ENCODE assay signal across 11 cellular contexts in genomic region chr16:84606081-84606875, GRCh38. TPM values are rescaled to one million over a fixed set of nuclear protein-coding genes. Genes with fewer than 3 reads are reported as not detected.
DNase-seq lines count a peak whose midpoint lies in the region; ATAC-seq and TF ChIP-seq lines count a peak whose summit lies in the region.
"Had no signal": no experiment of that assay in that cellular context is flagged by ENCODE, and none has a peak within 500 bp of the region (broad histone marks: within the 10 kb centered on the region; RNA-seq: fewer than 3 reads in every experiment).

No MANE protein-coding gene starts in this region.

- H3K9me3 Mint-ChIP-seq in CD8-positive, alpha-beta memory T cell = no peaks in the 10 kb centered on the region
- peaks cover 2% of the 10 kb centered on the region for H3K9me3 Mint-ChIP-seq in activated naive CD8-positive, alpha-beta T cell treated with anti-CD3 and anti-CD28 coated beads, Interleukin-2, amount 10 ng/mL, durations not matched to agents 7 days and 5 days
- H3K9me3 Mint-ChIP-seq in progenitor cell of endocrine pancreas (ENCODE audit: low read depth) = peaks cover 3% of the 10 kb centered on the region

- peaks cover 0 to 46% (median 8%) of the 10 kb centered on the region in 3 donors for H3K36me3 Mint-ChIP-seq in CD8-positive, alpha-beta memory T cell
- H3K36me3 Mint-ChIP-seq in activated naive CD8-positive, alpha-beta T cell treated with anti-CD3 and anti-CD28 coated beads, Interleukin-2, amount 10 ng/mL, durations not matched to agents 7 days and 5 days = peaks cover 66% of the 10 kb centered on the region
- H3K36me3 Mint-ChIP-seq in progenitor cell of endocrine pancreas (ENCODE audit: insufficient read depth) = peaks cover 3% of the 10 kb centered on the region

- H3K4me2 ChIP-seq in OCI-LY7 (ENCODE audit: low read length) = peak overlapping the region; percentile 66
- H3K4me2 ChIP-seq: GM23338 had no signal

- peaks cover 95% of the 10 kb centered on the region for H3K79me2 ChIP-seq in OCI-LY7 (ENCODE audit: insufficient read depth, low read depth, low read length)

- peak overlapping the region; percentile 17 for H3K27ac ChIP-seq in CD8-positive, alpha-beta memory T cell (ENCODE audit: low read depth, low read length)
- peak overlapping the region; percentile 20 for H3K27ac ChIP-seq in OCI-LY7 (ENCODE audit: low read depth, low read length, poor library complexity, severe bottlenecking)

- peak; percentile 62 for ATAC-seq in activated naive CD8-positive, alpha-beta T cell treated with anti-CD3 and anti-CD28 coated beads, Interleukin-2, amount 10 ng/mL, durations not matched to agents 7 days and 5 days (ENCODE audit: low read depth)
- ATAC-seq: GM23338 had no signal

- H4K20me1 ChIP-seq in OCI-LY7 (ENCODE audit: insufficient read depth, low read length) = peaks cover 13% of the 10 kb centered on the region; the same call in 1 of the 2 replicates

- H2AFZ ChIP-seq in OCI-LY7 (ENCODE audit: low read length) = no peak overlapping the region
- H2AFZ ChIP-seq: GM23338 had no signal

- peak in 3 of 5 donors; percentile 46 to 81 (median 62) for DNase-seq in CD8-positive, alpha-beta memory T cell
- DNase-seq in OCI-LY7 (ENCODE audit: low spot score) = no peak
- peak; percentile 75 for DNase-seq in activated naive CD8-positive, alpha-beta T cell treated with anti-CD3 and anti-CD28 coated beads, Interleukin-2, amount 10 ng/mL, durations not matched to agents 7 days and 5 days
- DNase-seq in progenitor cell of endocrine pancreas (ENCODE audit: low spot score, unreplicated experiment) = no peak
- DNase-seq in GM19240 (ENCODE audit: insufficient read length, low spot score) = no peak
- DNase-seq in NCI-H2081 treated with DMSO at 0.1 percent for 48 hours (lab: John Stamatoyannopoulos, UW) = no peak
- no peak for DNase-seq in stimulated activated CD4-positive, alpha-beta T cell treated with anti-CD3 and anti-CD28 coated beads, Interleukin-2, amount 100 ng/mL, for 24 hours
- no peak for DNase-seq in Kasumi-1 (lab: John Stamatoyannopoulos, UW)
- DNase-seq: activated CD4-positive, CD25-positive, alpha-beta regulatory T cell treated with anti-CD3 and anti-CD28 coated beads, Interleukin-2, amount 50 U/mL, for 72 hours; NCI-H1436 had no signal

- peaks cover 86 to 97% (median 97%) of the 10 kb centered on the region in 3 donors for H3K4me1 Mint-ChIP-seq in CD8-positive, alpha-beta memory T cell
- peaks cover 78% of the 10 kb centered on the region for H3K4me1 Mint-ChIP-seq in activated naive CD8-positive, alpha-beta T cell treated with anti-CD3 and anti-CD28 coated beads, Interleukin-2, amount 10 ng/mL, durations not matched to agents 7 days and 5 days
- H3K4me1 Mint-ChIP-seq in progenitor cell of endocrine pancreas (ENCODE audit: low read depth) = peaks cover 9% of the 10 kb centered on the region

- CTCF ChIA-PET in CD8-positive, alpha-beta memory T cell (lab: Charles Lee) = interaction anchor here (1.1 to 4.4 kb wide), 8 partner anchors 10 to 101 kb away, joined by 3 to 42 read pairs (median 6); partner anchors contain the start of gene MEAK7
- CTCF ChIA-PET in OCI-LY7 (lab: Charles Lee; ENCODE audit: unreplicated experiment) = no interaction called here

- TF ChIP-seq CTCF in OCI-LY7 (conservative IDR thresholded peaks at IDR 0.05; ENCODE audit: low read length) (no peak), progenitor cell of endocrine pancreas (IDR thresholded peaks at IDR 0.05; ENCODE audit: unreplicated experiment) (no peak)

- no peaks in the 10 kb centered on the region for H3K36me3 ChIP-seq in CD8-positive, alpha-beta memory T cell (ENCODE audit: insufficient read depth, low read length)
- H3K36me3 ChIP-seq in OCI-LY7 (ENCODE audit: insufficient read depth, low read length) = peaks cover 75% of the 10 kb centered on the region

- intact Hi-C loops in OCI-LY7 (cut with micrococcal nuclease; ENCODE audit: unreplicated experiment) = no loop called here

- POLR2A ChIA-PET in CD8-positive, alpha-beta memory T cell (lab: Charles Lee) = interaction anchor here (0.7 to 4.1 kb wide), 6 partner anchors 9 to 91 kb away, joined by 3 to 77 read pairs (median 7); no protein-coding TSS in a partner anchor
- POLR2A ChIA-PET in OCI-LY7 (lab: Charles Lee) = interaction anchor here (0.5 to 1.5 kb wide), 6 partner anchors 8 to 88 kb away, joined by 3 to 5 read pairs (median 4); no protein-coding TSS in a partner anchor
- POLR2A ChIA-PET in activated naive CD8-positive, alpha-beta T cell treated with anti-CD3 and anti-CD28 coated beads, Interleukin-2, amount 10 ng/mL, durations not matched to agents 7 days and 5 days (lab: Charles Lee) = interaction anchor here (0.8 to 3.9 kb wide), 11 partner anchors 9 to 92 kb away, joined by 3 to 32 read pairs (median 5); partner anchors contain the start of gene COTL1

- no peaks in the 10 kb centered on the region for H3K9me2 ChIP-seq in OCI-LY7 (ENCODE audit: insufficient read depth, low read length)

- H3K9me3 ChIP-seq in CD8-positive, alpha-beta memory T cell (ENCODE audit: low read length) = no peaks in the 10 kb centered on the region
- H3K9me3 ChIP-seq in OCI-LY7 (ENCODE audit: low read length) = peaks cover 5% of the 10 kb centered on the region; the same call in 1 of the 2 replicates

- H3K27me3 ChIP-seq in CD8-positive, alpha-beta memory T cell (ENCODE audit: insufficient read depth, low read length, poor library complexity, severe bottlenecking) = no peaks in the 10 kb centered on the region

- H3K27me3 Mint-ChIP-seq in CD8-positive, alpha-beta memory T cell = no peaks in the 10 kb centered on the region
- no peaks in the 10 kb centered on the region for H3K27me3 Mint-ChIP-seq in activated naive CD8-positive, alpha-beta T cell treated with anti-CD3 and anti-CD28 coated beads, Interleukin-2, amount 10 ng/mL, durations not matched to agents 7 days and 5 days
- H3K27me3 Mint-ChIP-seq in progenitor cell of endocrine pancreas = no peaks in the 10 kb centered on the region

- BruUV-seq in OCI-LY7 (replicated peaks; lab: Mats Ljungman, UMichigan) = no TSS peak

- H3K27ac Mint-ChIP-seq in CD8-positive, alpha-beta memory T cell = peak overlapping the region; percentile 86 to 97 (median 94)
- peak overlapping the region; percentile 75 for H3K27ac Mint-ChIP-seq in activated naive CD8-positive, alpha-beta T cell treated with anti-CD3 and anti-CD28 coated beads, Interleukin-2, amount 10 ng/mL, durations not matched to agents 7 days and 5 days
- peak overlapping the region; percentile 33 for H3K27ac Mint-ChIP-seq in progenitor cell of endocrine pancreas
- H3K27ac Mint-ChIP-seq: GM23338 had no signal

- H3K4me1 ChIP-seq in CD8-positive, alpha-beta memory T cell (ENCODE audit: insufficient read depth, low read length) = peaks cover 95% of the 10 kb centered on the region
- H3K4me1 ChIP-seq in OCI-LY7 (ENCODE audit: insufficient read depth, low read length, poor library complexity, severe bottlenecking) = peaks cover 96% of the 10 kb centered on the region

- H3K4me3 Mint-ChIP-seq in CD8-positive, alpha-beta memory T cell = peak overlapping the region; percentile 49 to 88 (median 80)
- H3K4me3 Mint-ChIP-seq in activated naive CD8-positive, alpha-beta T cell treated with anti-CD3 and anti-CD28 coated beads, Interleukin-2, amount 10 ng/mL, durations not matched to agents 7 days and 5 days = peak overlapping the region; percentile 68
- no peak overlapping the region for H3K4me3 Mint-ChIP-seq in progenitor cell of endocrine pancreas (ENCODE audit: low read depth)
- H3K4me3 Mint-ChIP-seq: GM23338 had no signal

- peak overlapping the region; percentile 49 for H3K4me3 ChIP-seq in CD8-positive, alpha-beta memory T cell (ENCODE audit: low read length)
- no peak overlapping the region for H3K4me3 ChIP-seq in OCI-LY7 (ENCODE audit: low read depth, low read length, poor library complexity, severe bottlenecking)
- H3K4me3 ChIP-seq: GM23338 had no signal

RNA-seq across cellular contexts. Expression of gene COTL1, which starts 11.6 kb away (rescaled TPM):
- total RNA-seq in CD8-positive, alpha-beta memory T cell = 100 to 1,000 TPM; 373 to 388 TPM
- polyA plus RNA-seq in CD8-positive, alpha-beta memory T cell = 653 TPM
- 119 and 125 TPM in 2 replicates for total RNA-seq in OCI-LY7 (2014; rRNA removed; shearing (Covaris generic))
- total RNA-seq in OCI-LY7 (2022) = 214 and 232 TPM in 2 replicates
- total RNA-seq in activated naive CD8-positive, alpha-beta T cell treated with anti-CD3 and anti-CD28 coated beads, Interleukin-2, amount 10 ng/mL, durations not matched to agents 7 days and 5 days = 100 to 1,000 TPM; 657 to 664 TPM
- 37.6 and 40.6 TPM in 2 replicates for total RNA-seq in progenitor cell of endocrine pancreas

RNA-seq across cellular contexts. Expression of gene KLHL36, which starts 42.0 kb away (rescaled TPM):
- total RNA-seq in CD8-positive, alpha-beta memory T cell = 10 to 100 TPM; 39.7 to 41.2 TPM
- 34.0 TPM for polyA plus RNA-seq in CD8-positive, alpha-beta memory T cell
- total RNA-seq in OCI-LY7 (2014; rRNA removed; shearing (Covaris generic)) = 50.1 and 58.9 TPM in 2 replicates
- total RNA-seq in OCI-LY7 (2022) (66.1 and 69.0 TPM in 2 replicates), progenitor cell of endocrine pancreas (43.2 and 46.7 TPM in 2 replicates)
- 10 to 100 TPM; 66.8 to 72.6 TPM for total RNA-seq in activated naive CD8-positive, alpha-beta T cell treated with anti-CD3 and anti-CD28 coated beads, Interleukin-2, amount 10 ng/mL, durations not matched to agents 7 days and 5 days

Comparison
In these comparisons a context has a peak if more than half of its experiments do, and no peak if none do; other contexts are left out.
1. DNase-seq: peak in CD8-positive, alpha-beta memory T cell (3 of 5) and activated naive CD8-positive, alpha-beta T cell treated with anti-CD3 and anti-CD28 coated beads, Interleukin-2, amount 10 ng/mL, durations not matched to agents 7 days and 5 days (single experiment); none in OCI-LY7 (single experiment), progenitor cell of endocrine pancreas (single experiment), GM19240 (single experiment), NCI-H2081 treated with DMSO at 0.1 percent for 48 hours (single experiment), stimulated activated CD4-positive, alpha-beta T cell treated with anti-CD3 and anti-CD28 coated beads, Interleukin-2, amount 100 ng/mL, for 24 hours (0 of 2) and Kasumi-1 (0 of 2).
2. H3K27ac Mint-ChIP-seq: peak in every context shown above with its lines; median percentile 94 in CD8-positive, alpha-beta memory T cell; 75 in activated naive CD8-positive, alpha-beta T cell treated with anti-CD3 and anti-CD28 coated beads, Interleukin-2, amount 10 ng/mL, durations not matched to agents 7 days and 5 days; 33 in progenitor cell of endocrine pancreas.